24 cellular contexts compared by ENCODE assay signal in the genomic region with DNA sequence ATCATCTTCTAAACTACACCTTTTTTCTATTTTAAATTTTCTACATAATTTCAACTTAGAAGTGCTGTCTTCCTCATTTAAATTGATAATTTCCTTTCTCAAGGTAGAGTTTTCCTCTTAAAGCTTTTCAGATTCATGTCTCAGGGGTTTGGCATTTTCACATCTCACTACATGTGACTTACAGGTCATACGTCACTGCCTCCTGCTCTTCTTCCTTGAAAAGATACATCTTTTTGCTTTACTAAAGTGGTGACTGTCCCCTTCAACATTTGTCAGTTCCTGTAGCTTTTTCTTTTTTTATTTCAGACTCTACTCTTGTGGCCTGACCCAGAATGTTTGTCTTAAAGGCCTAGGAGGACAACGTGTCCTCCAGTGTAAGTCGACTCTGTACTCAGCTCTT. TPM values are rescaled to one million over a fixed set of nuclear protein-coding genes. Genes with fewer than 3 reads are reported as not detected.
"Had no signal": no experiment of that assay in that cellular context is flagged by ENCODE, and none has a peak within 500 bp of the region (broad histone marks: within the 10 kb centered on the region; RNA-seq: fewer than 3 reads in every experiment).

No MANE protein-coding gene starts in this region.

- H3K9ac ChIP-seq: SK-N-SH had no signal

- H3K4me1 Mint-ChIP-seq: T-helper 17 cell had no signal

- H3K9me2 ChIP-seq: SK-N-SH had no signal

- H3K9me3 ChIP-seq: SK-N-SH had no signal

- DNase-seq: KBM-7, NCI-H1092 treated with DMSO at 0.1 percent for 48 hours, NCI-H1436, NCI-H187 treated with DMSO at 0.1 percent for 48 hours, NCI-H2029 treated with DMSO at 0.1 percent for 48 hours, NCI-H2171 treated with DMSO at 0.1 percent for 48 hours, NCI-H524, NCI-H526 treated with DMSO at 0.1 percent for 48 hours, NCI-H774, PC-3, SHP77, SK-N-SH, SW 1271, T-helper 1 cell, T-helper 17 cell had no signal

- H3K4me3 Mint-ChIP-seq: T-helper 17 cell had no signal

- FAIRE-seq: HTR-8/SVneo had no signal

- H3K27ac ChIP-seq: HL-60, RWPE1 had no signal

- H3K27ac Mint-ChIP-seq: T-helper 17 cell had no signal

- ATAC-seq: Panc1, PC-3, T-helper 17 cell had no signal

- H3K4me2 ChIP-seq: SK-N-SH had no signal

RNA-seq across cellular contexts. Expression of gene RUFY4, which starts 17.1 kb away (rescaled TPM):
- total RNA-seq: LHCN-M2, MCF 10A, OCI-LY7, PC-3, SK-MEL-5 had no signal
- polyA plus RNA-seq: SK-N-SH had no signal

RNA-seq across cellular contexts. Expression of gene TNS1, which starts 49.1 kb away (rescaled TPM):
- total RNA-seq: NCI-H460, OCI-LY7 had no signal
